ENCODE assay signal across 1 cellular context in genomic region chr6:44387346-44388134, GRCh38.
TF ChIP-seq lines count a peak whose summit lies in the region.

TSS of gene CDC5L (plus strand) at chr6:44387706. CDS start at chr6:44387824, 118 bp downstream.

TF ChIP-seq in K562, 482 proteins besides CTCF, POLR2A, EP300 and RAD21 (continued from another document and continues in another):
- TF ChIP-seq, protein P1, sequence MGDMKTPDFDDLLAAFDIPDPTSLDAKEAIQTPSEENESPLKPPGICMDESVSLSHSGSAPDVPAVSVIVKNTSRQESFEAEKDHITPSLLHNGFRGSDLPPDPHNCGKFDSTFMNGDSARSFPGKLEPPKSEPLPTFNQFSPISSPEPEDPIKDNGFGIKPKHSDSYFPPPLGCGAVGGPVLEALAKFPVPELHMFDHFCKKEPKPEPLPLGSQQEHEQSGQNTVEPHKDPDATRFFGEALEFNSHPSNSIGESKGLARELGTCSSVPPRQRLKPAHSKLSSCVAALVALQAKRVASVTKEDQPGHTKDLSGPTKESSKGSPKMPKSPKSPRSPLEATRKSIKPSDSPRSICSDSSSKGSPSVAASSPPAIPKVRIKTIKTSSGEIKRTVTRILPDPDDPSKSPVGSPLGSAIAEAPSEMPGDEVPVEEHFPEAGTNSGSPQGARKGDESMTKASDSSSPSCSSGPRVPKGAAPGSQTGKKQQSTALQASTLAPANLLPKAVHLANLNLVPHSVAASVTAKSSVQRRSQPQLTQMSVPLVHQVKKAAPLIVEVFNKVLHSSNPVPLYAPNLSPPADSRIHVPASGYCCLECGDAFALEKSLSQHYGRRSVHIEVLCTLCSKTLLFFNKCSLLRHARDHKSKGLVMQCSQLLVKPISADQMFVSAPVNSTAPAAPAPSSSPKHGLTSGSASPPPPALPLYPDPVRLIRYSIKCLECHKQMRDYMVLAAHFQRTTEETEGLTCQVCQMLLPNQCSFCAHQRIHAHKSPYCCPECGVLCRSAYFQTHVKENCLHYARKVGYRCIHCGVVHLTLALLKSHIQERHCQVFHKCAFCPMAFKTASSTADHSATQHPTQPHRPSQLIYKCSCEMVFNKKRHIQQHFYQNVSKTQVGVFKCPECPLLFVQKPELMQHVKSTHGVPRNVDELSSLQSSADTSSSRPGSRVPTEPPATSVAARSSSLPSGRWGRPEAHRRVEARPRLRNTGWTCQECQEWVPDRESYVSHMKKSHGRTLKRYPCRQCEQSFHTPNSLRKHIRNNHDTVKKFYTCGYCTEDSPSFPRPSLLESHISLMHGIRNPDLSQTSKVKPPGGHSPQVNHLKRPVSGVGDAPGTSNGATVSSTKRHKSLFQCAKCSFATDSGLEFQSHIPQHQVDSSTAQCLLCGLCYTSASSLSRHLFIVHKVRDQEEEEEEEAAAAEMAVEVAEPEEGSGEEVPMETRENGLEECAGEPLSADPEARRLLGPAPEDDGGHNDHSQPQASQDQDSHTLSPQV (IDR thresholded peaks at IDR 0.05): 0 out of 2 replicates have a peak, but pooled peaks have one; percentile 47
- TF ChIP-seq ZFP1 (CRISPR knock-in tag; IDR thresholded peaks at IDR 0.05) (no peak), BRD4 (IDR thresholded peaks at IDR 0.05) (peak; percentile 69; the same call in 1 of the 2 replicates), EHMT2 (IDR thresholded peaks at IDR 0.05) (no peak), HNRNPH1 (optimal IDR thresholded peaks at IDR 0.05; ENCODE audit: low read depth, low read length) (no peak), SRSF7 (optimal IDR thresholded peaks at IDR 0.05; ENCODE audit: low read depth, low read length) (no peak), SMARCA5 (IDR thresholded peaks at IDR 0.05) (no peak), ZNF146 (CRISPR knock-in tag; IDR thresholded peaks at IDR 0.05; ENCODE audit: unreplicated experiment) (no peak), ZBTB5 (IDR thresholded peaks at IDR 0.05) (no peak), NFIC (IDR thresholded peaks at IDR 0.05) (peak; percentile 52), ZNF239 (CRISPR knock-in tag; IDR thresholded peaks at IDR 0.05) (no peak), HOXB6 (CRISPR knock-in tag; IDR thresholded peaks at IDR 0.05; ENCODE audit: borderline replicate concordance) (no peak), BRCA1 (IDR thresholded peaks at IDR 0.05) (no peak), BRCA1 (CRISPR knock-in tag; IDR thresholded peaks at IDR 0.05) (0 out of 2 replicates have a peak, but pooled peaks have one; percentile 39), CHCHD3 (CRISPR knock-in tag; IDR thresholded peaks at IDR 0.05) (no peak), NCOA1 (IDR thresholded peaks at IDR 0.05; ENCODE audit: low read depth) (peak; percentile 94), TAL1 (IDR thresholded peaks at IDR 0.05) (no peak), SUPT5H (IDR thresholded peaks at IDR 0.05) (peak; percentile 98), MYBL2 (IDR thresholded peaks at IDR 0.05; ENCODE audit: low read depth) (no peak), MYBL2 (CRISPR knock-in tag; IDR thresholded peaks at IDR 0.05; ENCODE audit: borderline replicate concordance) (no peak), ETV6 (IDR thresholded peaks at IDR 0.05; ENCODE audit: borderline replicate concordance in 1 of 2, low read depth in 2 of 2, low read length in 1 of 2) (no peak), ETV6 (CRISPR knock-in tag; IDR thresholded peaks at IDR 0.05; ENCODE audit: borderline replicate concordance) (no peak), NUFIP1 (IDR thresholded peaks at IDR 0.05; ENCODE audit: partially characterized antibody) (no peak), TCF7 (IDR thresholded peaks at IDR 0.05; ENCODE audit: borderline replicate concordance) (peak; percentile 73; the same call in 1 of the 2 replicates), POLR2H (tag; IDR thresholded peaks at IDR 0.05; ENCODE audit: low read depth) (peak; percentile 93), POLR2B (IDR thresholded peaks at IDR 0.05; ENCODE audit: low read depth, partially characterized antibody) (peak; percentile 98), PTTG1 (tag; IDR thresholded peaks at IDR 0.05; ENCODE audit: low read depth) (no peak), ZNF41 (CRISPR knock-in tag; conservative IDR thresholded peaks at IDR 0.05) (no peak; the same call in 1 of the 2 replicates), IFI16 (CRISPR knock-in tag; IDR thresholded peaks at IDR 0.05) (no peak), REST (CRISPR knock-in tag; IDR thresholded peaks at IDR 0.05; ENCODE audit: low read depth) (peak; percentile 84), CBFA2T2 (conservative IDR thresholded peaks at IDR 0.05) (no peak), ATF4 (CRISPR knock-in tag; IDR thresholded peaks at IDR 0.05) (peak; percentile 64; the same call in 1 of the 2 replicates), ZNF668 (CRISPR knock-in tag; IDR thresholded peaks at IDR 0.05) (no peak), ZNF277 (CRISPR knock-in tag; IDR thresholded peaks at IDR 0.05; ENCODE audit: borderline replicate concordance) (no peak), RBM15 (IDR thresholded peaks at IDR 0.05; ENCODE audit: insufficient read depth, low read length) (no peak), ZNF232 (CRISPR knock-in tag; IDR thresholded peaks at IDR 0.05) (0 out of 2 replicates have a peak, but pooled peaks have one; percentile 50), HDAC3 (IDR thresholded peaks at IDR 0.05; ENCODE audit: borderline replicate concordance, partially characterized antibody) (peak; percentile 88)
- TF ChIP-seq, protein P2, sequence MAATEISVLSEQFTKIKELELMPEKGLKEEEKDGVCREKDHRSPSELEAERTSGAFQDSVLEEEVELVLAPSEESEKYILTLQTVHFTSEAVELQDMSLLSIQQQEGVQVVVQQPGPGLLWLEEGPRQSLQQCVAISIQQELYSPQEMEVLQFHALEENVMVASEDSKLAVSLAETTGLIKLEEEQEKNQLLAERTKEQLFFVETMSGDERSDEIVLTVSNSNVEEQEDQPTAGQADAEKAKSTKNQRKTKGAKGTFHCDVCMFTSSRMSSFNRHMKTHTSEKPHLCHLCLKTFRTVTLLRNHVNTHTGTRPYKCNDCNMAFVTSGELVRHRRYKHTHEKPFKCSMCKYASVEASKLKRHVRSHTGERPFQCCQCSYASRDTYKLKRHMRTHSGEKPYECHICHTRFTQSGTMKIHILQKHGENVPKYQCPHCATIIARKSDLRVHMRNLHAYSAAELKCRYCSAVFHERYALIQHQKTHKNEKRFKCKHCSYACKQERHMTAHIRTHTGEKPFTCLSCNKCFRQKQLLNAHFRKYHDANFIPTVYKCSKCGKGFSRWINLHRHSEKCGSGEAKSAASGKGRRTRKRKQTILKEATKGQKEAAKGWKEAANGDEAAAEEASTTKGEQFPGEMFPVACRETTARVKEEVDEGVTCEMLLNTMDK (IDR thresholded peaks at IDR 0.05; ENCODE audit: borderline replicate concordance, insufficient read depth, low read depth, low read length, poor library complexity, severe bottlenecking): no peak
- TF ChIP-seq, protein P3, sequence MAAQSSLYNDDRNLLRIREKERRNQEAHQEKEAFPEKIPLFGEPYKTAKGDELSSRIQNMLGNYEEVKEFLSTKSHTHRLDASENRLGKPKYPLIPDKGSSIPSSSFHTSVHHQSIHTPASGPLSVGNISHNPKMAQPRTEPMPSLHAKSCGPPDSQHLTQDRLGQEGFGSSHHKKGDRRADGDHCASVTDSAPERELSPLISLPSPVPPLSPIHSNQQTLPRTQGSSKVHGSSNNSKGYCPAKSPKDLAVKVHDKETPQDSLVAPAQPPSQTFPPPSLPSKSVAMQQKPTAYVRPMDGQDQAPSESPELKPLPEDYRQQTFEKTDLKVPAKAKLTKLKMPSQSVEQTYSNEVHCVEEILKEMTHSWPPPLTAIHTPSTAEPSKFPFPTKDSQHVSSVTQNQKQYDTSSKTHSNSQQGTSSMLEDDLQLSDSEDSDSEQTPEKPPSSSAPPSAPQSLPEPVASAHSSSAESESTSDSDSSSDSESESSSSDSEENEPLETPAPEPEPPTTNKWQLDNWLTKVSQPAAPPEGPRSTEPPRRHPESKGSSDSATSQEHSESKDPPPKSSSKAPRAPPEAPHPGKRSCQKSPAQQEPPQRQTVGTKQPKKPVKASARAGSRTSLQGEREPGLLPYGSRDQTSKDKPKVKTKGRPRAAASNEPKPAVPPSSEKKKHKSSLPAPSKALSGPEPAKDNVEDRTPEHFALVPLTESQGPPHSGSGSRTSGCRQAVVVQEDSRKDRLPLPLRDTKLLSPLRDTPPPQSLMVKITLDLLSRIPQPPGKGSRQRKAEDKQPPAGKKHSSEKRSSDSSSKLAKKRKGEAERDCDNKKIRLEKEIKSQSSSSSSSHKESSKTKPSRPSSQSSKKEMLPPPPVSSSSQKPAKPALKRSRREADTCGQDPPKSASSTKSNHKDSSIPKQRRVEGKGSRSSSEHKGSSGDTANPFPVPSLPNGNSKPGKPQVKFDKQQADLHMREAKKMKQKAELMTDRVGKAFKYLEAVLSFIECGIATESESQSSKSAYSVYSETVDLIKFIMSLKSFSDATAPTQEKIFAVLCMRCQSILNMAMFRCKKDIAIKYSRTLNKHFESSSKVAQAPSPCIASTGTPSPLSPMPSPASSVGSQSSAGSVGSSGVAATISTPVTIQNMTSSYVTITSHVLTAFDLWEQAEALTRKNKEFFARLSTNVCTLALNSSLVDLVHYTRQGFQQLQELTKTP (IDR thresholded peaks at IDR 0.05; ENCODE audit: low read depth in 1 of 2, partially characterized antibody in 2 of 2): no peak
- TF ChIP-seq, protein P4, sequence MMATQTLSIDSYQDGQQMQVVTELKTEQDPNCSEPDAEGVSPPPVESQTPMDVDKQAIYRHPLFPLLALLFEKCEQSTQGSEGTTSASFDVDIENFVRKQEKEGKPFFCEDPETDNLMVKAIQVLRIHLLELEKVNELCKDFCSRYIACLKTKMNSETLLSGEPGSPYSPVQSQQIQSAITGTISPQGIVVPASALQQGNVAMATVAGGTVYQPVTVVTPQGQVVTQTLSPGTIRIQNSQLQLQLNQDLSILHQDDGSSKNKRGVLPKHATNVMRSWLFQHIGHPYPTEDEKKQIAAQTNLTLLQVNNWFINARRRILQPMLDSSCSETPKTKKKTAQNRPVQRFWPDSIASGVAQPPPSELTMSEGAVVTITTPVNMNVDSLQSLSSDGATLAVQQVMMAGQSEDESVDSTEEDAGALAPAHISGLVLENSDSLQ (IDR thresholded peaks at IDR 0.05): peak; percentile 67
- TF ChIP-seq, protein P5, sequence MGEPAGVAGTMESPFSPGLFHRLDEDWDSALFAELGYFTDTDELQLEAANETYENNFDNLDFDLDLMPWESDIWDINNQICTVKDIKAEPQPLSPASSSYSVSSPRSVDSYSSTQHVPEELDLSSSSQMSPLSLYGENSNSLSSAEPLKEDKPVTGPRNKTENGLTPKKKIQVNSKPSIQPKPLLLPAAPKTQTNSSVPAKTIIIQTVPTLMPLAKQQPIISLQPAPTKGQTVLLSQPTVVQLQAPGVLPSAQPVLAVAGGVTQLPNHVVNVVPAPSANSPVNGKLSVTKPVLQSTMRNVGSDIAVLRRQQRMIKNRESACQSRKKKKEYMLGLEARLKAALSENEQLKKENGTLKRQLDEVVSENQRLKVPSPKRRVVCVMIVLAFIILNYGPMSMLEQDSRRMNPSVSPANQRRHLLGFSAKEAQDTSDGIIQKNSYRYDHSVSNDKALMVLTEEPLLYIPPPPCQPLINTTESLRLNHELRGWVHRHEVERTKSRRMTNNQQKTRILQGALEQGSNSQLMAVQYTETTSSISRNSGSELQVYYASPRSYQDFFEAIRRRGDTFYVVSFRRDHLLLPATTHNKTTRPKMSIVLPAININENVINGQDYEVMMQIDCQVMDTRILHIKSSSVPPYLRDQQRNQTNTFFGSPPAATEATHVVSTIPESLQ (CRISPR knock-in tag; IDR thresholded peaks at IDR 0.05): peak; percentile 80; the same call in 1 of the 2 replicates
